Comparison of ENCODE assay signal across 1 cellular context in genomic region chr13:63393112-63393511, GRCh38.
TF ChIP-seq lines count a peak whose summit lies in the region.

No MANE protein-coding gene starts in this region.

TF ChIP-seq in GM23338, 12 proteins besides CTCF, POLR2A, EP300 and RAD21 (continued from another document):
- TF ChIP-seq REST (IDR thresholded peaks at IDR 0.05; ENCODE audit: unreplicated experiment): no peak
- no peak for TF ChIP-seq EZH2 (IDR thresholded peaks at IDR 0.05; ENCODE audit: low read depth, unreplicated experiment)
- no peak for TF ChIP-seq JUNB (IDR thresholded peaks at IDR 0.05; ENCODE audit: unreplicated experiment)
- TF ChIP-seq ZNF462 (CRISPR knock-in tag; IDR thresholded peaks at IDR 0.05): no peak
